Comparison of ENCODE assay signal across 7 cellular contexts in the genomic region with DNA sequence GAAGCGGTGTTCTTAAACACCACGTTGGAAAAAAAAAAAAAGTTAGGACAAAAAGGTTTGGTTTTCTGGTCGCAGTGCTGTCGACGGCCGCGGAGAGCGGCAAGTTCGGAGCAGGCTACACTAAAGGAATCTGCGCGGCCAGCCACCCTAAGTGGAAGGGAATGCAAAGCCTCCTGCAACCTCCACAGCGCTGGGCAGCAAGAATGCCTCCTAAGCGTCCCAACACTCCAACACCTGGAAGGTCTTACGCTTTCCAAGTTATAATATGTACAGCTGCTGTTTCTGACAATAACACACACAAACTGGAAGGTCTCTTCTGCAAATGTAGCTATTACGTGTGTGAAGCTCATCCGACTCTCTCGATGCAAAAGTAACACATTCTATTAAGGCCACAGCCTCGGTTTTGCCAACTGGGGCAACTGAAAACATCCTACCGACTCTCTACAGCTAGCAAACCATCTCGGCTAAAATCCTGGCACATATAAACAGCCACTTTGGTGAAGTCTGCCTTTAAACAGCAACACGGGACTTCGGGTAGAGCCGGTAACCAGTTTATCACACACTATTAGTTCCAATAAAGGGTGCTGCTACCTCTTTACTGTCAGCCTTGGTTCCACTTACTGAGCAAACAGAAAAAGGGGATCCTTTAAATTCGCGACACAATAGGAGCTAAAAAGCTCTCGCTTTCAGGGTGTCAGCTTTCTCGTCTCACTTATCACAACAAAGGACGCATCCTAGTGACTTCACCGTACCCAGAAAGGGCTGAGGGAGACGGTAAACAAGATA. TPM values are rescaled to one million over a fixed set of nuclear protein-coding genes. Genes with fewer than 3 reads are reported as not detected.
DNase-seq lines count a peak whose midpoint lies in the region; ATAC-seq and TF ChIP-seq lines count a peak whose summit lies in the region.

No MANE protein-coding gene starts in this region.

- TF ChIP-seq RAD21 in neural cell (conservative IDR thresholded peaks at IDR 0.05) = no peak

- H3K4me2 ChIP-seq in neural cell (ENCODE audit: low read length) = peak overlapping the region; percentile 92

- H3K27ac ChIP-seq in neural cell (ENCODE audit: low read length) = peak overlapping the region; percentile 94

- peaks cover 5% of the 10 kb centered on the region; the same call in 1 of the 2 replicates for H3K27me3 Mint-ChIP-seq in HFFc6 (ENCODE audit: insufficient read depth)
- H3K27me3 Mint-ChIP-seq in activated T-helper 2 cell treated with anti-CD3 and anti-CD28 coated beads, Interferon-gamma antibody, Interleukin-2, Interleukin-4, amounts not matched to agents 10 μg/mL and 5 μg/mL and 100 μg/mL, durations not matched to agents 14 hours and 24 hours and 36 hours (ENCODE audit: low read depth) = peaks cover 28% of the 10 kb centered on the region

- TF ChIP-seq EP300 in neural cell (conservative IDR thresholded peaks at IDR 0.05; ENCODE audit: poor library complexity, severe bottlenecking) = no peak

- ATAC-seq in GM18520 (IDR thresholded peaks at IDR 0.05; ENCODE audit: unreplicated experiment) = no peak

- no peaks in the 10 kb centered on the region for H3K9me3 Mint-ChIP-seq in HFFc6
- no peaks in the 10 kb centered on the region for H3K9me3 Mint-ChIP-seq in activated T-helper 2 cell treated with anti-CD3 and anti-CD28 coated beads, Interferon-gamma antibody, Interleukin-2, Interleukin-4, amounts not matched to agents 10 μg/mL and 5 μg/mL and 100 μg/mL, durations not matched to agents 14 hours and 24 hours and 36 hours

- no peaks in the 10 kb centered on the region for H3K27me3 ChIP-seq in neural cell (ENCODE audit: insufficient read depth, low read depth, low read length)

- no peak for TF ChIP-seq CTCF in GM12864 (IDR thresholded peaks at IDR 0.05; ENCODE audit: low read depth, low read length, missing control alignments)
- no peak for TF ChIP-seq CTCF in HFFc6 (IDR thresholded peaks at IDR 0.05)
- TF ChIP-seq CTCF in neural cell (IDR thresholded peaks at IDR 0.05; ENCODE audit: poor library complexity, severe bottlenecking) = no peak

- no peaks in the 10 kb centered on the region for H3K9me2 ChIP-seq in neural cell (ENCODE audit: insufficient read depth, low read length)

- intact Hi-C loops in activated T-helper 2 cell treated with anti-CD3 and anti-CD28 coated beads, Interferon-gamma antibody, Interleukin-2, Interleukin-4, amounts not matched to agents 10 μg/mL and 5 μg/mL and 100 μg/mL, durations not matched to agents 14 hours and 24 hours and 36 hours (cut with micrococcal nuclease) = loop anchor here (1.0 to 5.0 kb wide), 5 partner anchors 61 to 1950 kb away; a partner anchor contains a TSS

- H3K36me3 ChIP-seq in neural cell (ENCODE audit: insufficient read depth, low read length) = no peaks in the 10 kb centered on the region

- H2AFZ ChIP-seq in neural cell (ENCODE audit: low read depth, low read length) = peak overlapping the region; percentile 81

- peaks cover 45% of the 10 kb centered on the region for H3K4me1 Mint-ChIP-seq in HFFc6 (ENCODE audit: low read depth)
- H3K4me1 Mint-ChIP-seq in activated T-helper 2 cell treated with anti-CD3 and anti-CD28 coated beads, Interferon-gamma antibody, Interleukin-2, Interleukin-4, amounts not matched to agents 10 μg/mL and 5 μg/mL and 100 μg/mL, durations not matched to agents 14 hours and 24 hours and 36 hours (ENCODE audit: low read depth) = peaks cover 27% of the 10 kb centered on the region

- peaks cover 19% of the 10 kb centered on the region for H3K79me2 ChIP-seq in neural cell (replicated peaks; ENCODE audit: insufficient read depth, low read length)

- H3K9ac ChIP-seq in neural cell (ENCODE audit: low read length) = peak overlapping the region; percentile 99

- peak overlapping the region; percentile 96 for H3K4me3 Mint-ChIP-seq in HFFc6
- H3K4me3 Mint-ChIP-seq in activated T-helper 2 cell treated with anti-CD3 and anti-CD28 coated beads, Interferon-gamma antibody, Interleukin-2, Interleukin-4, amounts not matched to agents 10 μg/mL and 5 μg/mL and 100 μg/mL, durations not matched to agents 14 hours and 24 hours and 36 hours (ENCODE audit: low read depth) = peak overlapping the region; percentile 86

- H4K20me1 ChIP-seq in neural cell (ENCODE audit: insufficient read depth) = no peaks in the 10 kb centered on the region

- H3K27ac Mint-ChIP-seq in HFFc6 = peak overlapping the region; percentile 98
- peak overlapping the region; percentile 67 for H3K27ac Mint-ChIP-seq in activated T-helper 2 cell treated with anti-CD3 and anti-CD28 coated beads, Interferon-gamma antibody, Interleukin-2, Interleukin-4, amounts not matched to agents 10 μg/mL and 5 μg/mL and 100 μg/mL, durations not matched to agents 14 hours and 24 hours and 36 hours

- H3F3A ChIP-seq in neural cell (ENCODE audit: insufficient read depth, low read length, poor library complexity, severe bottlenecking) = no peaks in the 10 kb centered on the region

- no peaks in the 10 kb centered on the region for H3K9me3 ChIP-seq in neural cell (ENCODE audit: low read length)

- peak overlapping the region; percentile 82 for H3K4me3 ChIP-seq in GM12864 (ENCODE audit: low read depth, low read length)
- H3K4me3 ChIP-seq in neural cell (ENCODE audit: low read length) = peak overlapping the region; percentile 89

- DNase-seq in GM12864 (ENCODE audit: low read depth) = peak; percentile 18
- DNase-seq in HFFc6 = peak; percentile 50
- DNase-seq in NCI-H345 (lab: John Stamatoyannopoulos, UW) = peak; percentile 46
- DNase-seq in activated T-helper 2 cell treated with anti-CD3 and anti-CD28 coated beads, Interferon-gamma antibody, Interleukin-2, Interleukin-4, amounts not matched to agents 10 μg/mL and 5 μg/mL and 100 μg/mL, durations not matched to agents 14 hours and 24 hours and 36 hours (ENCODE audit: low spot score) = no peak
- peak; percentile 49 for DNase-seq in foreskin melanocyte

- no peaks in the 10 kb centered on the region for H3K36me3 Mint-ChIP-seq in HFFc6 (ENCODE audit: low read depth)
- no peaks in the 10 kb centered on the region for H3K36me3 Mint-ChIP-seq in activated T-helper 2 cell treated with anti-CD3 and anti-CD28 coated beads, Interferon-gamma antibody, Interleukin-2, Interleukin-4, amounts not matched to agents 10 μg/mL and 5 μg/mL and 100 μg/mL, durations not matched to agents 14 hours and 24 hours and 36 hours (ENCODE audit: low read depth)

TF ChIP-seq in neural cell, 6 proteins besides CTCF, POLR2A, EP300 and RAD21:
- TF ChIP-seq MXI1 (conservative IDR thresholded peaks at IDR 0.05; ENCODE audit: poor library complexity, severe bottlenecking) = no peak
- no peak for TF ChIP-seq SMC3 (conservative IDR thresholded peaks at IDR 0.05; ENCODE audit: poor library complexity)
- TF ChIP-seq EZH2 (IDR thresholded peaks at IDR 0.05; ENCODE audit: borderline replicate concordance, insufficient read depth, low read length, poor library complexity, severe bottlenecking) = no peak
- TF ChIP-seq, protein P1, sequence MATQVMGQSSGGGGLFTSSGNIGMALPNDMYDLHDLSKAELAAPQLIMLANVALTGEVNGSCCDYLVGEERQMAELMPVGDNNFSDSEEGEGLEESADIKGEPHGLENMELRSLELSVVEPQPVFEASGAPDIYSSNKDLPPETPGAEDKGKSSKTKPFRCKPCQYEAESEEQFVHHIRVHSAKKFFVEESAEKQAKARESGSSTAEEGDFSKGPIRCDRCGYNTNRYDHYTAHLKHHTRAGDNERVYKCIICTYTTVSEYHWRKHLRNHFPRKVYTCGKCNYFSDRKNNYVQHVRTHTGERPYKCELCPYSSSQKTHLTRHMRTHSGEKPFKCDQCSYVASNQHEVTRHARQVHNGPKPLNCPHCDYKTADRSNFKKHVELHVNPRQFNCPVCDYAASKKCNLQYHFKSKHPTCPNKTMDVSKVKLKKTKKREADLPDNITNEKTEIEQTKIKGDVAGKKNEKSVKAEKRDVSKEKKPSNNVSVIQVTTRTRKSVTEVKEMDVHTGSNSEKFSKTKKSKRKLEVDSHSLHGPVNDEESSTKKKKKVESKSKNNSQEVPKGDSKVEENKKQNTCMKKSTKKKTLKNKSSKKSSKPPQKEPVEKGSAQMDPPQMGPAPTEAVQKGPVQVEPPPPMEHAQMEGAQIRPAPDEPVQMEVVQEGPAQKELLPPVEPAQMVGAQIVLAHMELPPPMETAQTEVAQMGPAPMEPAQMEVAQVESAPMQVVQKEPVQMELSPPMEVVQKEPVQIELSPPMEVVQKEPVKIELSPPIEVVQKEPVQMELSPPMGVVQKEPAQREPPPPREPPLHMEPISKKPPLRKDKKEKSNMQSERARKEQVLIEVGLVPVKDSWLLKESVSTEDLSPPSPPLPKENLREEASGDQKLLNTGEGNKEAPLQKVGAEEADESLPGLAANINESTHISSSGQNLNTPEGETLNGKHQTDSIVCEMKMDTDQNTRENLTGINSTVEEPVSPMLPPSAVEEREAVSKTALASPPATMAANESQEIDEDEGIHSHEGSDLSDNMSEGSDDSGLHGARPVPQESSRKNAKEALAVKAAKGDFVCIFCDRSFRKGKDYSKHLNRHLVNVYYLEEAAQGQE (IDR thresholded peaks at IDR 0.05; ENCODE audit: borderline replicate concordance) = no peak
- no peak for TF ChIP-seq TAF1 (IDR thresholded peaks at IDR 0.05; ENCODE audit: low read depth)
- TF ChIP-seq POLR2AphosphoS5 (IDR thresholded peaks at IDR 0.05) = no peak

RNA-seq across cellular contexts. Expression of a gene that starts 0.9 kb away (rescaled TPM):
- 10 to 100 TPM; 26.6 to 35.0 (median 29.2) TPM for total RNA-seq in HFFc6 (2021; fragmentation: NEBNext Ultra II Directional; extraction: Animal tissue kit (Norgen Biotek cat#: 25700))
- total RNA-seq in activated T-helper 2 cell treated with anti-CD3 and anti-CD28 coated beads, Interferon-gamma antibody, Interleukin-2, Interleukin-4, amounts not matched to agents 10 μg/mL and 5 μg/mL and 100 μg/mL, durations not matched to agents 14 hours and 24 hours and 36 hours = 1.7 and 1.9 TPM in 2 replicates
- 42.3 and 55.6 TPM in 2 replicates for polyA plus RNA-seq in neural cell
- polyA minus RNA-seq in neural cell = 54.8 and 65.9 TPM in 2 replicates
